1 cellular context compared by ENCODE assay signal in the genomic region with DNA sequence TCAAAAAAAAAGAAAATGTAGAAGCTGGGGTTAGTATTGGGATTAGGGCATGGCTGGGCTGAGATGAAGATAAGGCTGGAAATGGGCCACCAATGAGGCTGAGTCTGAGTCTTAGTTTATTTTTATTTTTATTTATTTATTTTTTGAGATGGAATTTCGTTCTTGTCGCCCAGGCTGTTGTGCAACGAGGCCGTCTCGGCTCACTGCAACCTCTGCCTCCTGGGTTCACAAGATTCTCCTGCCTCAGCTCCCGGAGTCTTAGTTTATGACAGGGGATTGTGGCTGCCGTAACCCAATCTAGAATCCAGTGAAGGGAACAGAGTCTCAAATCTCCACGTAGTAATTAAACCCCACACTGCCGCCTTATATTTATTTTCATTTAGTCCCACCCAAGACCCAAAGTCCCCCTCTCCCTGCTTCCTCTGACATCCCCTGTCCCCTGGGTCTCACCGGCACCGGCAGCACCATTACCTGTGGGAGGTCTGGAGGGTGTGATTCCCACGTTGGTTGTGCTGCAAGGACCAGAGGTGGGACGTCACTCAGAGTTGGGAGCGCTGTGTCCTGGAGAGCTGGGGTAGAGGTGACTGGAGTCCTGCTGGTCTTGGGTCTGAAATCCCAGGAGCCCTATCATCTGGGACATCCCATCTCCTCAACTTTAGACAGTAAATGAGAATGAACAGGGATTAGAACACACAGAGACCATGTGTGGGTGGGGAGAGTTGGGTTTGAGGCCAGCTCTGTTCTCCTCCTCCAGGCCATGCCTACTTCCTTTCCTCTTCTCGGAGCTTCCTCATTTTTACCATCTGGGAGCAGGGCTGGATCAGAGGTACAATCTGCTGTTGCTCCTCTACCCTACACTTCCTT.
TF ChIP-seq lines count a peak whose summit lies in the region.

A gene with protein sequence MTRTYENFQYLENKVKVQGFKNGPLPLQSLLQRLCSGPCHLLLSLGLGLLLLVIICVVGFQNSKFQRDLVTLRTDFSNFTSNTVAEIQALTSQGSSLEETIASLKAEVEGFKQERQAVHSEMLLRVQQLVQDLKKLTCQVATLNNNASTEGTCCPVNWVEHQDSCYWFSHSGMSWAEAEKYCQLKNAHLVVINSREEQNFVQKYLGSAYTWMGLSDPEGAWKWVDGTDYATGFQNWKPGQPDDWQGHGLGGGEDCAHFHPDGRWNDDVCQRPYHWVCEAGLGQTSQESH (minus strand): TSS at position 671 of the 864 bp plus-strand sequence. CDS start 1,439 bp downstream, outside the sequence.

TF ChIP-seq in H1, 55 proteins besides CTCF, POLR2A, EP300 and RAD21:
- no peak for TF ChIP-seq JUND (IDR thresholded peaks at IDR 0.05; ENCODE audit: low read length)
- TF ChIP-seq SP4 (IDR thresholded peaks at IDR 0.05; ENCODE audit: low read length) = no peak
- no peak for TF ChIP-seq RXRA (IDR thresholded peaks at IDR 0.05; ENCODE audit: insufficient read depth, low read depth, low read length)
- TF ChIP-seq CBX8 (IDR thresholded peaks at IDR 0.05; ENCODE audit: borderline replicate concordance, low read depth, low read length) = no peak
- TF ChIP-seq, protein P1, sequence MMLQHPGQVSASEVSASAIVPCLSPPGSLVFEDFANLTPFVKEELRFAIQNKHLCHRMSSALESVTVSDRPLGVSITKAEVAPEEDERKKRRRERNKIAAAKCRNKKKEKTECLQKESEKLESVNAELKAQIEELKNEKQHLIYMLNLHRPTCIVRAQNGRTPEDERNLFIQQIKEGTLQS (IDR thresholded peaks at IDR 0.05; ENCODE audit: insufficient read depth, low read depth, low read length) = no peak
- TF ChIP-seq RBBP5 (IDR thresholded peaks at IDR 0.05; ENCODE audit: borderline replicate concordance, low read depth, low read length) = no peak
- TF ChIP-seq TBP (IDR thresholded peaks at IDR 0.05; ENCODE audit: low read depth, low read length) = no peak
- TF ChIP-seq YY1 (IDR thresholded peaks at IDR 0.05; ENCODE audit: low read depth, low read length) = no peak
- no peak for TF ChIP-seq RFX5 (IDR thresholded peaks at IDR 0.05; ENCODE audit: borderline replicate concordance, low read depth, low read length)
- TF ChIP-seq, protein P2, sequence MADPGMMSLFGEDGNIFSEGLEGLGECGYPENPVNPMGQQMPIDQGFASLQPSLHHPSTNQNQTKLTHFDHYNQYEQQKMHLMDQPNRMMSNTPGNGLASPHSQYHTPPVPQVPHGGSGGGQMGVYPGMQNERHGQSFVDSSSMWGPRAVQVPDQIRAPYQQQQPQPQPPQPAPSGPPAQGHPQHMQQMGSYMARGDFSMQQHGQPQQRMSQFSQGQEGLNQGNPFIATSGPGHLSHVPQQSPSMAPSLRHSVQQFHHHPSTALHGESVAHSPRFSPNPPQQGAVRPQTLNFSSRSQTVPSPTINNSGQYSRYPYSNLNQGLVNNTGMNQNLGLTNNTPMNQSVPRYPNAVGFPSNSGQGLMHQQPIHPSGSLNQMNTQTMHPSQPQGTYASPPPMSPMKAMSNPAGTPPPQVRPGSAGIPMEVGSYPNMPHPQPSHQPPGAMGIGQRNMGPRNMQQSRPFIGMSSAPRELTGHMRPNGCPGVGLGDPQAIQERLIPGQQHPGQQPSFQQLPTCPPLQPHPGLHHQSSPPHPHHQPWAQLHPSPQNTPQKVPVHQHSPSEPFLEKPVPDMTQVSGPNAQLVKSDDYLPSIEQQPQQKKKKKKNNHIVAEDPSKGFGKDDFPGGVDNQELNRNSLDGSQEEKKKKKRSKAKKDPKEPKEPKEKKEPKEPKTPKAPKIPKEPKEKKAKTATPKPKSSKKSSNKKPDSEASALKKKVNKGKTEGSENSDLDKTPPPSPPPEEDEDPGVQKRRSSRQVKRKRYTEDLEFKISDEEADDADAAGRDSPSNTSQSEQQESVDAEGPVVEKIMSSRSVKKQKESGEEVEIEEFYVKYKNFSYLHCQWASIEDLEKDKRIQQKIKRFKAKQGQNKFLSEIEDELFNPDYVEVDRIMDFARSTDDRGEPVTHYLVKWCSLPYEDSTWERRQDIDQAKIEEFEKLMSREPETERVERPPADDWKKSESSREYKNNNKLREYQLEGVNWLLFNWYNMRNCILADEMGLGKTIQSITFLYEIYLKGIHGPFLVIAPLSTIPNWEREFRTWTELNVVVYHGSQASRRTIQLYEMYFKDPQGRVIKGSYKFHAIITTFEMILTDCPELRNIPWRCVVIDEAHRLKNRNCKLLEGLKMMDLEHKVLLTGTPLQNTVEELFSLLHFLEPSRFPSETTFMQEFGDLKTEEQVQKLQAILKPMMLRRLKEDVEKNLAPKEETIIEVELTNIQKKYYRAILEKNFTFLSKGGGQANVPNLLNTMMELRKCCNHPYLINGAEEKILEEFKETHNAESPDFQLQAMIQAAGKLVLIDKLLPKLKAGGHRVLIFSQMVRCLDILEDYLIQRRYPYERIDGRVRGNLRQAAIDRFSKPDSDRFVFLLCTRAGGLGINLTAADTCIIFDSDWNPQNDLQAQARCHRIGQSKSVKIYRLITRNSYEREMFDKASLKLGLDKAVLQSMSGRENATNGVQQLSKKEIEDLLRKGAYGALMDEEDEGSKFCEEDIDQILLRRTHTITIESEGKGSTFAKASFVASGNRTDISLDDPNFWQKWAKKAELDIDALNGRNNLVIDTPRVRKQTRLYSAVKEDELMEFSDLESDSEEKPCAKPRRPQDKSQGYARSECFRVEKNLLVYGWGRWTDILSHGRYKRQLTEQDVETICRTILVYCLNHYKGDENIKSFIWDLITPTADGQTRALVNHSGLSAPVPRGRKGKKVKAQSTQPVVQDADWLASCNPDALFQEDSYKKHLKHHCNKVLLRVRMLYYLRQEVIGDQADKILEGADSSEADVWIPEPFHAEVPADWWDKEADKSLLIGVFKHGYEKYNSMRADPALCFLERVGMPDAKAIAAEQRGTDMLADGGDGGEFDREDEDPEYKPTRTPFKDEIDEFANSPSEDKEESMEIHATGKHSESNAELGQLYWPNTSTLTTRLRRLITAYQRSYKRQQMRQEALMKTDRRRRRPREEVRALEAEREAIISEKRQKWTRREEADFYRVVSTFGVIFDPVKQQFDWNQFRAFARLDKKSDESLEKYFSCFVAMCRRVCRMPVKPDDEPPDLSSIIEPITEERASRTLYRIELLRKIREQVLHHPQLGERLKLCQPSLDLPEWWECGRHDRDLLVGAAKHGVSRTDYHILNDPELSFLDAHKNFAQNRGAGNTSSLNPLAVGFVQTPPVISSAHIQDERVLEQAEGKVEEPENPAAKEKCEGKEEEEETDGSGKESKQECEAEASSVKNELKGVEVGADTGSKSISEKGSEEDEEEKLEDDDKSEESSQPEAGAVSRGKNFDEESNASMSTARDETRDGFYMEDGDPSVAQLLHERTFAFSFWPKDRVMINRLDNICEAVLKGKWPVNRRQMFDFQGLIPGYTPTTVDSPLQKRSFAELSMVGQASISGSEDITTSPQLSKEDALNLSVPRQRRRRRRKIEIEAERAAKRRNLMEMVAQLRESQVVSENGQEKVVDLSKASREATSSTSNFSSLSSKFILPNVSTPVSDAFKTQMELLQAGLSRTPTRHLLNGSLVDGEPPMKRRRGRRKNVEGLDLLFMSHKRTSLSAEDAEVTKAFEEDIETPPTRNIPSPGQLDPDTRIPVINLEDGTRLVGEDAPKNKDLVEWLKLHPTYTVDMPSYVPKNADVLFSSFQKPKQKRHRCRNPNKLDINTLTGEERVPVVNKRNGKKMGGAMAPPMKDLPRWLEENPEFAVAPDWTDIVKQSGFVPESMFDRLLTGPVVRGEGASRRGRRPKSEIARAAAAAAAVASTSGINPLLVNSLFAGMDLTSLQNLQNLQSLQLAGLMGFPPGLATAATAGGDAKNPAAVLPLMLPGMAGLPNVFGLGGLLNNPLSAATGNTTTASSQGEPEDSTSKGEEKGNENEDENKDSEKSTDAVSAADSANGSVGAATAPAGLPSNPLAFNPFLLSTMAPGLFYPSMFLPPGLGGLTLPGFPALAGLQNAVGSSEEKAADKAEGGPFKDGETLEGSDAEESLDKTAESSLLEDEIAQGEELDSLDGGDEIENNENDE (IDR thresholded peaks at IDR 0.05; ENCODE audit: insufficient replicate concordance, low read length) = no peak
